ENCODE assay signal across 20 cellular contexts in the genomic region with DNA sequence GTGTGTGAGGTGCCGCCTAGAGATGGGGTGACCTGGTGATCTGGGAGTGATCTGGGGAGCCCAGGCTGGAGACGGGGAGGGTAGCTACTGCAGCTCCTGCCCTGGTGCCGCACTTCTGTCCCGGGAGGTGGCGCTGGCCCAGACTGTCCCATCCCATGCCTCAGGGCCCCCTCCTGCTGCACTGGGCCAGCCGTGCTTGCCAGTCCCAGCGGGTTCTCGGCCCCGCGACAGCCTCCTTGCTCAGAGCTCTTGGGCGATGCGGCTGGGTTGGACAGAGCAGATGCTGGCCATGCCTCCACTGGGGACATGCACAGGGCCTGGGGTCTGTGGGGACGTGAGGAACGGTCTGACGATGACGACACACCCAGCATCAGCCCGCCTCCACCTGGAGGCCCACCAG. TPM values are rescaled to one million over a fixed set of nuclear protein-coding genes. Genes with fewer than 3 reads are reported as not detected.
DNase-seq lines count a peak whose midpoint lies in the region; ATAC-seq and TF ChIP-seq lines count a peak whose summit lies in the region.
"Had no signal": no experiment of that assay in that cellular context is flagged by ENCODE, and none has a peak within 500 bp of the region (broad histone marks: within the 10 kb centered on the region; RNA-seq: fewer than 3 reads in every experiment).

No MANE protein-coding gene starts in this region.

- H3K27ac ChIP-seq in endodermal cell (ENCODE audit: low read depth, low read length), result no peak overlapping the region
- no peak overlapping the region for H3K27ac ChIP-seq in neuronal stem cell (replicated peaks; ENCODE audit: low read length)
- no peak overlapping the region for H3K27ac ChIP-seq in breast epithelium
- H3K27ac ChIP-seq: 22Rv1 had no signal

- H3K4me1 ChIP-seq in endodermal cell (ENCODE audit: control insufficient read depth, insufficient read depth, low read length) (no peaks in the 10 kb centered on the region), neuronal stem cell (ENCODE audit: control insufficient read depth in 2 of 2, insufficient read depth in 1 of 2, low read depth in 1 of 2, low read length in 2 of 2) (peaks cover 0 to 8% of the 10 kb centered on the region in 2 donors), breast epithelium (no peaks in the 10 kb centered on the region)
- H3K4me1 ChIP-seq: Caco-2 had no signal

- H4K8ac ChIP-seq in neuronal stem cell (ENCODE audit: low read depth, low read length), result no peak overlapping the region

- intact Hi-C loops in breast epithelium (cut with DNase I; ENCODE audit: low total_unique reads) (no loop called here), posterior cingulate gyrus (cut with DNase I) (no loop called here)

- no peaks in the 10 kb centered on the region for H3K9me3 Mint-ChIP-seq in stimulated activated naive CD8-positive, alpha-beta T cell treated with anti-CD3 and anti-CD28 coated beads, Interleukin-15, amount 100 ng/mL, for 72 hours
- no peaks in the 10 kb centered on the region for H3K9me3 Mint-ChIP-seq in endodermal cell
- H3K9me3 Mint-ChIP-seq: CD8-positive, alpha-beta memory T cell; HFFc6 had no signal

- H2BK5ac ChIP-seq in neuronal stem cell (ENCODE audit: low read length), result peak overlapping the region; percentile 71

- ATAC-seq in stimulated activated naive CD8-positive, alpha-beta T cell treated with anti-CD3 and anti-CD28 coated beads, Interleukin-15, amount 100 ng/mL, for 72 hours, result peak; percentile 11
- ATAC-seq in stimulated activated naive CD8-positive, alpha-beta T cell treated with anti-CD3 and anti-CD28 coated beads, Interleukin-15, Interleukin-2, amounts not matched to agents 100 U/mL and 50 U/mL, for 24 hours, result no peak
- ATAC-seq in T-helper 17 cell (peak; percentile 18), HG03045 (IDR thresholded peaks at IDR 0.05; ENCODE audit: unreplicated experiment) (no peak)

- 75 to 89% methylated on average over 6 to 17 of the region's 17 CpGs for WGBS in endodermal cell (ENCODE audit: insufficient coverage in 1 of 2, insufficient read length in 1 of 2), 2 experiments
- no CpG with 5 or more reads among the region's 17 CpGs for WGBS in neuronal stem cell (ENCODE audit: extremely low coverage in 2 of 2, insufficient read length in 2 of 2, insufficient replicate concordance in 1 of 2), 2 donors

- no peak overlapping the region for H4K91ac ChIP-seq in neuronal stem cell (ENCODE audit: low read depth, low read length, poor library complexity)

- peak overlapping the region; percentile 88 for H2BK12ac ChIP-seq in neuronal stem cell (ENCODE audit: low read length)

- peak overlapping the region; percentile 71 for H2AK5ac ChIP-seq in neuronal stem cell (ENCODE audit: low read depth, low read length)

- H3K23ac ChIP-seq in neuronal stem cell (ENCODE audit: low read depth, low read length, poor library complexity), result peak overlapping the region; percentile 73

- H3K27me3 ChIP-seq in endodermal cell (ENCODE audit: control insufficient read depth, insufficient read depth, low read length, poor library complexity, severe bottlenecking) (no peaks in the 10 kb centered on the region), neuronal stem cell (ENCODE audit: control insufficient read depth in 3 of 3, insufficient read depth in 3 of 3, low read depth in 1 of 3, low read length in 3 of 3) (peaks cover 0 to 5% (median 0%) of the 10 kb centered on the region in 3 experiments), breast epithelium (no peaks in the 10 kb centered on the region)

- TF ChIP-seq CTCF in endodermal cell (conservative IDR thresholded peaks at IDR 0.05) (no peak), breast epithelium (IDR thresholded peaks at IDR 0.05) (no peak)

- no peak overlapping the region for H3K4me3 Mint-ChIP-seq in stimulated activated naive CD8-positive, alpha-beta T cell treated with anti-CD3 and anti-CD28 coated beads, Interleukin-15, amount 100 ng/mL, for 72 hours
- no peak overlapping the region for H3K4me3 Mint-ChIP-seq in T-helper 17 cell
- no peak overlapping the region for H3K4me3 Mint-ChIP-seq in endodermal cell
- H3K4me3 Mint-ChIP-seq: CD14-positive monocyte; CD8-positive, alpha-beta memory T cell; HFFc6 had no signal

- peaks cover 5% of the 10 kb centered on the region for H3K36me3 Mint-ChIP-seq in T-helper 17 cell (ENCODE audit: low read depth)
- H3K36me3 Mint-ChIP-seq in endodermal cell (ENCODE audit: low read depth), result peaks cover 10% of the 10 kb centered on the region

- peaks cover 4% of the 10 kb centered on the region for H3K79me1 ChIP-seq in neuronal stem cell (ENCODE audit: low read depth, low read length)

- H3K9me3 ChIP-seq in T-helper 17 cell (ENCODE audit: control insufficient read depth, low read length, poor library complexity, severe bottlenecking), result no peaks in the 10 kb centered on the region
- H3K9me3 ChIP-seq in endodermal cell (ENCODE audit: control insufficient read depth, low read length), result no peaks in the 10 kb centered on the region
- H3K9me3 ChIP-seq in neuronal stem cell (replicated peaks in 1 of 2; ENCODE audit: control insufficient read depth in 2 of 2, insufficient read depth in 1 of 2, low read depth in 1 of 2, low read length in 2 of 2), result no peaks in the 10 kb centered on the region
- no peaks in the 10 kb centered on the region for H3K9me3 ChIP-seq in breast epithelium
- H3K9me3 ChIP-seq: Caco-2 had no signal

- H3K36me3 ChIP-seq in endodermal cell (ENCODE audit: control insufficient read depth, insufficient read depth, low read length), result no peaks in the 10 kb centered on the region
- H3K36me3 ChIP-seq in neuronal stem cell (replicated peaks in 1 of 2; ENCODE audit: control insufficient read depth in 2 of 2, insufficient read depth in 2 of 2, low read length in 2 of 2), result peaks cover 9 to 23% of the 10 kb centered on the region in 2 donors
- H3K36me3 ChIP-seq in breast epithelium, result peaks cover 6% of the 10 kb centered on the region

- no peak overlapping the region for H2BK15ac ChIP-seq in neuronal stem cell (ENCODE audit: low read length)

- no peak overlapping the region for H3K14ac ChIP-seq in neuronal stem cell (ENCODE audit: low read length)

- H3K27me3 Mint-ChIP-seq in stimulated activated naive CD8-positive, alpha-beta T cell treated with anti-CD3 and anti-CD28 coated beads, Interleukin-15, amount 100 ng/mL, for 72 hours, result no peaks in the 10 kb centered on the region
- H3K27me3 Mint-ChIP-seq in T-helper 17 cell, result no peaks in the 10 kb centered on the region
- no peaks in the 10 kb centered on the region for H3K27me3 Mint-ChIP-seq in endodermal cell (ENCODE audit: insufficient read depth)
- H3K27me3 Mint-ChIP-seq: CD8-positive, alpha-beta memory T cell had no signal

- H3K18ac ChIP-seq in neuronal stem cell (ENCODE audit: low read length), result no peak overlapping the region

- H3K4ac ChIP-seq in neuronal stem cell (ENCODE audit: low read length), result no peak overlapping the region

- H3K4me3 ChIP-seq in endodermal cell (ENCODE audit: low read length), result no peak overlapping the region
- no peak overlapping the region for H3K4me3 ChIP-seq in neuronal stem cell (ENCODE audit: low read length in 2 of 2)
- no peak overlapping the region for H3K4me3 ChIP-seq in breast epithelium

- H3K9ac ChIP-seq in endodermal cell (ENCODE audit: extremely low read depth, low read length, poor library complexity, severe bottlenecking) (no peak overlapping the region), neuronal stem cell (ENCODE audit: low read depth, low read length, poor library complexity) (peak overlapping the region; percentile 12)

- H3K4me2 ChIP-seq in neuronal stem cell (ENCODE audit: insufficient read depth, low read length, poor library complexity, severe bottlenecking), result no peak overlapping the region

- H3K4me1 Mint-ChIP-seq in stimulated activated naive CD8-positive, alpha-beta T cell treated with anti-CD3 and anti-CD28 coated beads, Interleukin-15, amount 100 ng/mL, for 72 hours, result peaks cover 13% of the 10 kb centered on the region
- H3K4me1 Mint-ChIP-seq in T-helper 17 cell (peaks cover 16% of the 10 kb centered on the region), endodermal cell (no peaks in the 10 kb centered on the region)
- H3K4me1 Mint-ChIP-seq: CD14-positive monocyte had no signal

- no peak overlapping the region for H3K27ac Mint-ChIP-seq in stimulated activated naive CD8-positive, alpha-beta T cell treated with anti-CD3 and anti-CD28 coated beads, Interleukin-15, amount 100 ng/mL, for 72 hours
- H3K27ac Mint-ChIP-seq in T-helper 17 cell, result no peak overlapping the region
- H3K27ac Mint-ChIP-seq in endodermal cell, result no peak overlapping the region
- H3K27ac Mint-ChIP-seq: HFFc6 had no signal

- no peak for TF ChIP-seq POLR2A in breast epithelium (IDR thresholded peaks at IDR 0.05)

- no peak overlapping the region for H2BK120ac ChIP-seq in neuronal stem cell (ENCODE audit: low read depth, low read length)

- no peak for DNase-seq in stimulated activated naive CD8-positive, alpha-beta T cell treated with anti-CD3 and anti-CD28 coated beads, Interleukin-15, amount 100 ng/mL, for 72 hours
- no peak for DNase-seq in stimulated activated naive CD8-positive, alpha-beta T cell treated with anti-CD3 and anti-CD28 coated beads, Interleukin-15, Interleukin-2, amounts not matched to agents 100 U/mL and 50 U/mL, for 24 hours
- DNase-seq in T-helper 17 cell, result no peak
- DNase-seq in endodermal cell, result peak; percentile 60
- DNase-seq in neuronal stem cell (ENCODE audit: low spot score), result no peak
- no peak for DNase-seq in breast epithelium (ENCODE audit: low spot score in 2 of 2)
- DNase-seq in posterior cingulate gyrus, result no peak
- DNase-seq: Caco-2; CD8-positive, alpha-beta memory T cell; DND-41; GF-D8; GOT3; HCEC 1CT; HFFc6; IMR-90 had no signal

- H2AFZ ChIP-seq in neuronal stem cell (ENCODE audit: low read length), result no peak overlapping the region

RNA-seq across cellular contexts. Expression of gene RAX2, which starts 2.5 kb away (rescaled TPM):
- total RNA-seq in T-helper 17 cell (not detected), endodermal cell (not detected), breast epithelium (under 1 TPM in 1 of 3 donors, not detected in 2; 0.66 TPM)
- not detected for polyA plus RNA-seq in endodermal cell (2013, experiment 1 of 2)
- not detected for polyA plus RNA-seq in endodermal cell (2013, experiment 2 of 2)
- polyA plus RNA-seq in neuronal stem cell (2013, experiment 1 of 2), result 0.01 TPM
- 0.03 TPM for polyA plus RNA-seq in neuronal stem cell (2013, experiment 2 of 2)
- total RNA-seq: A673; Caco-2; CD8-positive, alpha-beta memory T cell; HFFc6; IMR-90 had no signal
- polyA plus RNA-seq: BJ; CD14-positive monocyte; CD8-positive, alpha-beta memory T cell; IMR-90 had no signal

RNA-seq across cellular contexts. Expression of gene MRPL54, which starts 7.0 kb away (rescaled TPM):
- total RNA-seq in T-helper 17 cell (10 to 100 TPM; 63.9 to 86.2 TPM), endodermal cell (10 to 100 TPM; 38.1 to 38.9 TPM), breast epithelium (10 to 100 TPM; 69.9 to 81.5 (median 73.4) TPM)
- 41.9 TPM for polyA plus RNA-seq in endodermal cell (2013, experiment 1 of 2)
- 32.2 TPM for polyA plus RNA-seq in endodermal cell (2013, experiment 2 of 2)
- 39.9 TPM for polyA plus RNA-seq in neuronal stem cell (2013, experiment 1 of 2)
- polyA plus RNA-seq in neuronal stem cell (2013, experiment 2 of 2), result 40.6 TPM

RNA-seq across cellular contexts. Expression of gene APBA3, which starts 8.0 kb away (rescaled TPM):
- total RNA-seq in T-helper 17 cell, result 10 to 100 TPM; 71.9 to 75.1 TPM
- total RNA-seq in endodermal cell, result 10 to 100 TPM; 27.5 to 42.2 TPM
- polyA plus RNA-seq in endodermal cell (2013, experiment 1 of 2), result 23.5 TPM
- polyA plus RNA-seq in endodermal cell (2013, experiment 2 of 2), result 22.8 TPM
- 19.0 TPM for polyA plus RNA-seq in neuronal stem cell (2013, experiment 1 of 2)
- polyA plus RNA-seq in neuronal stem cell (2013, experiment 2 of 2), result 17.8 TPM
- total RNA-seq in breast epithelium, result 10 to 100 TPM; 24.0 to 24.9 (median 24.6) TPM

RNA-seq across cellular contexts. Expression of gene MATK, which starts 16.7 kb away (rescaled TPM):
- total RNA-seq in T-helper 17 cell (10 to 100 TPM; 10.0 to 13.3 TPM), endodermal cell (1 to 10 TPM; 5.7 to 5.8 TPM), breast epithelium (1 to 10 TPM; 1.8 to 5.6 (median 5.2) TPM)
- polyA plus RNA-seq in endodermal cell (2013, experiment 1 of 2), result 2.2 TPM
- polyA plus RNA-seq in endodermal cell (2013, experiment 2 of 2), result 1.4 TPM
- polyA plus RNA-seq in neuronal stem cell (2013, experiment 1 of 2), result 1.4 TPM
- 1.6 TPM for polyA plus RNA-seq in neuronal stem cell (2013, experiment 2 of 2)
- total RNA-seq: HFFc6, IMR-90 had no signal
- polyA plus RNA-seq: BJ, IMR-90 had no signal

Comparison
In these comparisons a context has a peak if more than half of its experiments do, and no peak if none do; other contexts are left out.
1. ATAC-seq: peak in stimulated activated naive CD8-positive, alpha-beta T cell treated with anti-CD3 and anti-CD28 coated beads, Interleukin-15, amount 100 ng/mL, for 72 hours (single experiment) and T-helper 17 cell (single experiment); none in stimulated activated naive CD8-positive, alpha-beta T cell treated with anti-CD3 and anti-CD28 coated beads, Interleukin-15, Interleukin-2, amounts not matched to agents 100 U/mL and 50 U/mL, for 24 hours (single experiment) and HG03045 (single experiment).